Comparison of ENCODE assay signal across 9 cellular contexts in the genomic region with DNA sequence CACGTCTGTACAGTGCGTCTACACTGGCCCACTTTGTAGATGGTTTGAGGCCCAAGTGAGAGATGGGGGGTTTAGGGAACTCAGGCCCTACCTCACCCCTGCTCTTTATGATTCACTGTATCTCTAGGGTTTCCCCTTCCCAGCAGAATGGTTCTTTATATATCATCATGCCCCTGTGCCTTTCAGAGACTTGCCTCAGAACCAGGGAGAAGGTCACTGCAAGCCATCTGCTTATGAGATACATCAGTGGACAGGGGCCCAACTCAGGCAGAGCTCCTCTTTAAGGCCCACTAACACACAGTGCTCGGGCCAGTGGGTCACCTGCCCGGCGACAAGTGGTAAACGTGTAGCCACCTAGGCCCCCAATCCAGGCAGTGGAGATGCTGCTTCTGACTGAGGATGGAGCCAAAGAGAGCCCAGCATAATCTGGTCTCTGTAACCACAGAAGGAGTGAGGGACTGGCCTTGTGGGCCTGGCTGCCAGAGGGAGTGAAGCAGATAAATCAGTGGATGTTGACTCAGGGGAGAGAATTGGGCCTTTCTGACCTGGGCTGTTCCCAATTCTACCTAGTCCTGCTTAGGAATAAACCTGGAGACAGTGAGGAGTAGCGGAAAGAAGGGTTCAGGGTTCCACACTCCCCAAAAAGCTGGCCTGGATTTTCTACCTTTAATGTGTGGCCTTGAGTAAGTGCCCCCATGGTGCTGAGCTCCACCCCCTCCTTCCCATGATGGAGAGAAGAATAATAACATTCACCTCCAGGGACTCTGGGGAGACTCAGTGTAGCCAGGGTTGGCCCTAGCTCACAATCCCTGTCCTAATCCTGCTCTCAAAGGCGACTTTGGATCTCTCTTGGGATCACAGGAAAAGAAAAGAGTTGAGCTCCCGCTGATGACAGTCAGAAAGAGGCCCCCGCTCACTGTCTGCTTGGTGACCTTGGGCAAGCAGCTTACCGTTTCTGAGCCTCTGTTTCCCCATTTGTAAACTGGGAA. TPM values are rescaled to one million over a fixed set of nuclear protein-coding genes. Genes with fewer than 3 reads are reported as not detected.
DNase-seq lines count a peak whose midpoint lies in the region; ATAC-seq and TF ChIP-seq lines count a peak whose summit lies in the region.
"Had no signal": no experiment of that assay in that cellular context is flagged by ENCODE, and none has a peak within 500 bp of the region (broad histone marks: within the 10 kb centered on the region; RNA-seq: fewer than 3 reads in every experiment).

No MANE protein-coding gene starts in this region.

- ATAC-seq in activated naive CD8-positive, alpha-beta T cell treated with anti-CD3 and anti-CD28 coated beads, Interleukin-2, amount 10 ng/mL, durations not matched to agents 7 days and 5 days (ENCODE audit: low read depth) = no peak

- no peak for TF ChIP-seq POLR2A in stomach (IDR thresholded peaks at IDR 0.05)

- peak overlapping the region; percentile 56 to 100 (median 98) for H3K27ac ChIP-seq in stomach

- no peaks in the 10 kb centered on the region for H3K9me3 Mint-ChIP-seq in activated naive CD8-positive, alpha-beta T cell treated with anti-CD3 and anti-CD28 coated beads, Interleukin-2, amount 10 ng/mL, durations not matched to agents 7 days and 5 days

- TF ChIP-seq EP300 in stomach (IDR thresholded peaks at IDR 0.05) = no peak

- TF ChIP-seq CTCF in stomach (IDR thresholded peaks at IDR 0.05) = no peak

- intact Hi-C loops in stomach (cut with DNase I; ENCODE audit: low total_unique reads) = no loop called here

- no peaks in the 10 kb centered on the region for H3K9me3 ChIP-seq in stomach

- H3K4me3 ChIP-seq in stomach = no peak overlapping the region

- H3K27ac Mint-ChIP-seq in activated naive CD8-positive, alpha-beta T cell treated with anti-CD3 and anti-CD28 coated beads, Interleukin-2, amount 10 ng/mL, durations not matched to agents 7 days and 5 days = peak overlapping the region; percentile 60

- H3K36me3 Mint-ChIP-seq in activated naive CD8-positive, alpha-beta T cell treated with anti-CD3 and anti-CD28 coated beads, Interleukin-2, amount 10 ng/mL, durations not matched to agents 7 days and 5 days = peaks cover 7% of the 10 kb centered on the region

- DNase-seq in NCI-H82 (lab: John Stamatoyannopoulos, UW) (peak; percentile 67), NCI-H82 treated with DMSO at 0.1 percent for 48 hours (lab: John Stamatoyannopoulos, UW; ENCODE audit: unreplicated experiment) (no peak), iris pigment epithelial cell (ENCODE audit: low read depth) (peak; percentile 65), stomach (no peak), germinal center (ENCODE audit: low spot score) (no peak), NCI-H2171 treated with DMSO at 0.1 percent for 48 hours (lab: John Stamatoyannopoulos, UW) (no peak), UCSD-AML1 (lab: John Stamatoyannopoulos, UW; ENCODE audit: unreplicated experiment) (no peak)
- DNase-seq in activated naive CD8-positive, alpha-beta T cell treated with anti-CD3 and anti-CD28 coated beads, Interleukin-2, amount 10 ng/mL, durations not matched to agents 7 days and 5 days = no peak
- DNase-seq: NCI-H2171 had no signal

- peaks cover 51 to 84% (median 63%) of the 10 kb centered on the region in 4 donors for H3K4me1 ChIP-seq in stomach

- 78 to 90% (median 82%) methylated on average over 10 to 11 of the region's 11 CpGs for WGBS in stomach, 5 donors

- POLR2A ChIA-PET in activated naive CD8-positive, alpha-beta T cell treated with anti-CD3 and anti-CD28 coated beads, Interleukin-2, amount 10 ng/mL, durations not matched to agents 7 days and 5 days (lab: Charles Lee) = interaction anchor here (0.6 to 3.4 kb wide), 4 partner anchors 8 to 146 kb away, joined by 5 to 40 read pairs (median 6); a partner anchor contains a TSS

- peaks cover 43% of the 10 kb centered on the region for H3K4me1 Mint-ChIP-seq in activated naive CD8-positive, alpha-beta T cell treated with anti-CD3 and anti-CD28 coated beads, Interleukin-2, amount 10 ng/mL, durations not matched to agents 7 days and 5 days

- no peaks in the 10 kb centered on the region for H3K27me3 Mint-ChIP-seq in activated naive CD8-positive, alpha-beta T cell treated with anti-CD3 and anti-CD28 coated beads, Interleukin-2, amount 10 ng/mL, durations not matched to agents 7 days and 5 days

- no peaks in the 10 kb centered on the region for H3K27me3 ChIP-seq in stomach

- H3K36me3 ChIP-seq in stomach = peaks cover 10 to 21% (median 13%) of the 10 kb centered on the region in 4 donors

- peak overlapping the region; percentile 91 for H3K4me3 Mint-ChIP-seq in activated naive CD8-positive, alpha-beta T cell treated with anti-CD3 and anti-CD28 coated beads, Interleukin-2, amount 10 ng/mL, durations not matched to agents 7 days and 5 days

RNA-seq across cellular contexts. Expression of a gene that starts 2.8 kb away (rescaled TPM):
- total RNA-seq in activated naive CD8-positive, alpha-beta T cell treated with anti-CD3 and anti-CD28 coated beads, Interleukin-2, amount 10 ng/mL, durations not matched to agents 7 days and 5 days = 10 to 100 TPM; 39.4 to 41.5 TPM
- 100 to 1,000 TPM; 167 to 690 (median 553) TPM for total RNA-seq in stomach
- polyA plus RNA-seq in stomach = 100 to 1,000 TPM in 1 of 3 donors, 10 to 100 TPM in 2; 76.4 to 136 (median 81.9) TPM

Comparison
In these comparisons a context has a peak if more than half of its experiments do, and no peak if none do; other contexts are left out.
1. DNase-seq: peak in NCI-H82 (single experiment) and iris pigment epithelial cell (single experiment); none in NCI-H82 treated with DMSO at 0.1 percent for 48 hours (single experiment), activated naive CD8-positive, alpha-beta T cell treated with anti-CD3 and anti-CD28 coated beads, Interleukin-2, amount 10 ng/mL, durations not matched to agents 7 days and 5 days (single experiment), stomach (single experiment), germinal center (single experiment), NCI-H2171 treated with DMSO at 0.1 percent for 48 hours (single experiment) and UCSD-AML1 (single experiment).